Comparison of ENCODE assay signal across 26 cellular contexts in the genomic region with DNA sequence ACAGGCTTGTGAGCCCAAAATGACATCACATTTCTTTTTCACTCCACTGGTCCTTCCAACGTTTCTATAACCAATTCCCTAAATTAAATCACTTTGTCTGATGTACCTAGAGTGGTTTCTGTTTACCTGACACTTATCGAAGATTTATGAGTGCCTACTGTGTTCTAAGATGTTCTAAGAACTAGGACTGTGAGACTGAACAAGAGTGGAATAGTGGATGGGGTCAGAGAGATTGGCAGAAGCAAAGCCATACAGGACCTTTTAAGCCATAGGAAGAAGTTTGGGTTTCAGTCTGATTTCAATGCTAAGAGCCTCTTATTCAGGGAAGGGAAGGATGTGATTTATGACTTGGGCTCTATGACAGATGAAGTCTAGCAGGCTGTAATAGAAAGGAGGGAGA.
"Had no signal": no experiment of that assay in that cellular context is flagged by ENCODE, and none has a peak within 500 bp of the region (broad histone marks: within the 10 kb centered on the region; RNA-seq: fewer than 3 reads in every experiment).

No MANE protein-coding gene starts in this region.

- H3K36me3 ChIP-seq: neutrophil, pancreas, right lobe of liver, sigmoid colon, stomach, suprapubic skin, tibial nerve, upper lobe of right lung, uterus had no signal

- H3K27ac ChIP-seq: neutrophil, pancreas, psoas muscle, right lobe of liver, sigmoid colon, stomach, suprapubic skin, testis, tibial nerve, upper lobe of right lung, uterus had no signal

- ATAC-seq: naive thymus-derived CD8-positive, alpha-beta T cell; natural killer cell treated with Interleukin-12 subunit alpha and Interleukin-12 subunit beta and Interleukin-15 and Interleukin-18, amount 100 ng/mL, for 72 hours; psoas muscle; right cardiac atrium; stimulated activated effector memory CD8-positive, alpha-beta T cell treated with anti-CD3 and anti-CD28 coated beads, Interleukin-12 subunit alpha, Interleukin-12 subunit beta, amount 100 ng/mL, for 72 hours; stimulated activated naive B cell treated with anti-CD40 and anti-IgM and Interleukin-4, amounts not matched to agents 10 μg/mL and 1 μg/mL and 100 μg/mL, for 72 hours had no signal

- H3K27me3 ChIP-seq: pancreas, right lobe of liver, sigmoid colon, testis, tibial nerve, upper lobe of right lung, uterus had no signal

- FAIRE-seq: pancreas, small intestine had no signal

- H3K9me3 ChIP-seq: neutrophil, pancreas, psoas muscle, right lobe of liver, sigmoid colon, stomach, suprapubic skin, testis, tibial nerve, upper lobe of right lung, uterus had no signal

- H3K4me1 ChIP-seq: right lobe of liver, upper lobe of right lung, uterus had no signal

- DNase-seq: naive B cell; naive thymus-derived CD8-positive, alpha-beta T cell; nephron progenitor cell; nucleus accumbens; pancreas; posterior cingulate gyrus; psoas muscle; right cardiac atrium; right lobe of liver; sigmoid colon; small intestine; stimulated activated CD4-positive, alpha-beta T cell treated with anti-CD3 and anti-CD28 coated beads, Interleukin-15, amount 100 ng/mL, for 24 hours; stimulated activated CD4-positive, alpha-beta T cell treated with anti-CD3 and anti-CD28 coated beads, Interleukin-2, amount 100 ng/mL, for 24 hours; stimulated activated CD4-positive, alpha-beta T cell treated with anti-CD3 and anti-CD28 coated beads, Interleukin-2, amount 100 ng/mL, for 48 hours; stimulated activated CD4-positive, alpha-beta T cell treated with anti-CD3 and anti-CD28 coated beads, Interleukin-4, amount 100 ng/mL, for 24 hours; stimulated activated naive B cell treated with anti-CD40 and anti-IgM and Interleukin-4, amounts not matched to agents 10 μg/mL and 1 μg/mL and 100 μg/mL, for 72 hours; stimulated activated naive CD4-positive, alpha-beta T cell treated with Interleukin-2 at 50 U/mL for 16 hours; stomach; testis; upper lobe of right lung; uterus had no signal

- H3K4me3 ChIP-seq: pancreas, psoas muscle, right lobe of liver, sigmoid colon, stomach, suprapubic skin, testis, tibial nerve, upper lobe of right lung, uterus had no signal
